1 cellular context compared by ENCODE assay signal in the genomic region with DNA sequence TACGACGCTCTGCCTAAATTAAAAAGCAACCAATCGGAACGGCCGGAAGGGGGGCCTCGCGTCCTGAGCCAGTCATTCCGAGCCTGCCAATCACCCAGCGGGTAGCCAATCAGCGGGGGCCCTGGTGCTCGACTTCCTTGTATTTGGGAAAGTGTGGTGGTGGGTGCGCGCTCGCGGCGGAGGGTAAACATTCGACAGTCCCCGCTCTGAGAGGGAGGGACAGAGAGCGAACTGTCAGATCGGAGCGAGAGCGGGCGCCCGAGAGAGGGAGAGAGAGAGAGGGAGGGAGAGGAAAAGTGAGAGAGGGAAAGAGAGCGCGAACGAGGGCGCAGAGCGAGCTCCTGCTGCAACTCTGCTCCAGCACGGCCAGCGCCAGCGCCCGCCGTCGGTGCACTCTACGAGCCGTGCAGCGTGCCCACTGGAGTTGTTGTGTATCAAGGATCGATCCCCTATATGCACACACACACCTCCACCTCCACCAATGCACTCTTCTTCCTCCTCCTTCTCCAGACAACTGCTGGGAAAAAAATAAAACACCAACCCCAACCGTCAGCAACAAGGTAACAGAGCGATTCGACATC.
A peak's percentile ranks its signal among the peaks of the same experiment; 100 is the strongest.
TF ChIP-seq lines count a peak whose summit lies in the region.

A gene (plus strand): TSS at position 190 of the 581 bp plus-strand sequence. CDS start 1,396 bp downstream, outside the sequence.

TF ChIP-seq in HEK293, 187 proteins besides CTCF, POLR2A, EP300 and RAD21 (continued from another document and continues in another):
- TF ChIP-seq, protein P1, sequence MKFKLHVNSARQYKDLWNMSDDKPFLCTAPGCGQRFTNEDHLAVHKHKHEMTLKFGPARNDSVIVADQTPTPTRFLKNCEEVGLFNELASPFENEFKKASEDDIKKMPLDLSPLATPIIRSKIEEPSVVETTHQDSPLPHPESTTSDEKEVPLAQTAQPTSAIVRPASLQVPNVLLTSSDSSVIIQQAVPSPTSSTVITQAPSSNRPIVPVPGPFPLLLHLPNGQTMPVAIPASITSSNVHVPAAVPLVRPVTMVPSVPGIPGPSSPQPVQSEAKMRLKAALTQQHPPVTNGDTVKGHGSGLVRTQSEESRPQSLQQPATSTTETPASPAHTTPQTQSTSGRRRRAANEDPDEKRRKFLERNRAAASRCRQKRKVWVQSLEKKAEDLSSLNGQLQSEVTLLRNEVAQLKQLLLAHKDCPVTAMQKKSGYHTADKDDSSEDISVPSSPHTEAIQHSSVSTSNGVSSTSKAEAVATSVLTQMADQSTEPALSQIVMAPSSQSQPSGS (tag by site-specific recombination; IDR thresholded peaks at IDR 0.05; ENCODE audit: low read depth): no peak
- no peak for TF ChIP-seq ZNF16 (tag by site-specific recombination; IDR thresholded peaks at IDR 0.05; ENCODE audit: low read depth)
- TF ChIP-seq ZBTB1 (tag by site-specific recombination; IDR thresholded peaks at IDR 0.05): no peak
- no peak for TF ChIP-seq GLI2 (tag by site-specific recombination; IDR thresholded peaks at IDR 0.05; ENCODE audit: borderline replicate concordance, low read depth)
- TF ChIP-seq ZFP69B (tag by site-specific recombination; IDR thresholded peaks at IDR 0.05): peak; percentile 24; the same call in 1 of the 2 replicates
- no peak for TF ChIP-seq ZNF221 (tag by site-specific recombination; IDR thresholded peaks at IDR 0.05; ENCODE audit: borderline replicate concordance)
- peak; percentile 79 for TF ChIP-seq KLF16 (tag by site-specific recombination; IDR thresholded peaks at IDR 0.05)
- TF ChIP-seq ZBTB21 (tag by site-specific recombination; IDR thresholded peaks at IDR 0.05): no peak
- no peak for TF ChIP-seq ZNF292 (tag by site-specific recombination; IDR thresholded peaks at IDR 0.05; ENCODE audit: borderline replicate concordance, low read depth)
- no peak for TF ChIP-seq ZNF558 (tag by site-specific recombination; IDR thresholded peaks at IDR 0.05)
- no peak for TF ChIP-seq MEIS1 (CRISPR knock-in tag; IDR thresholded peaks at IDR 0.05; ENCODE audit: borderline replicate concordance)
- TF ChIP-seq GFI1B (tag by site-specific recombination; IDR thresholded peaks at IDR 0.05): no peak
- no peak for TF ChIP-seq ZNF830 (tag by site-specific recombination; IDR thresholded peaks at IDR 0.05; ENCODE audit: low read depth)
- TF ChIP-seq, protein P2, sequence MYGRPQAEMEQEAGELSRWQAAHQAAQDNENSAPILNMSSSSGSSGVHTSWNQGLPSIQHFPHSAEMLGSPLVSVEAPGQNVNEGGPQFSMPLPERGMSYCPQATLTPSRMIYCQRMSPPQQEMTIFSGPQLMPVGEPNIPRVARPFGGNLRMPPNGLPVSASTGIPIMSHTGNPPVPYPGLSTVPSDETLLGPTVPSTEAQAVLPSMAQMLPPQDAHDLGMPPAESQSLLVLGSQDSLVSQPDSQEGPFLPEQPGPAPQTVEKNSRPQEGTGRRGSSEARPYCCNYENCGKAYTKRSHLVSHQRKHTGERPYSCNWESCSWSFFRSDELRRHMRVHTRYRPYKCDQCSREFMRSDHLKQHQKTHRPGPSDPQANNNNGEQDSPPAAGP (tag by site-specific recombination; IDR thresholded peaks at IDR 0.05): no peak
- no peak for TF ChIP-seq ZNF223 (tag by site-specific recombination; IDR thresholded peaks at IDR 0.05)
- no peak for TF ChIP-seq ZNF416 (tag by site-specific recombination; IDR thresholded peaks at IDR 0.05)
- TF ChIP-seq, protein P3, sequence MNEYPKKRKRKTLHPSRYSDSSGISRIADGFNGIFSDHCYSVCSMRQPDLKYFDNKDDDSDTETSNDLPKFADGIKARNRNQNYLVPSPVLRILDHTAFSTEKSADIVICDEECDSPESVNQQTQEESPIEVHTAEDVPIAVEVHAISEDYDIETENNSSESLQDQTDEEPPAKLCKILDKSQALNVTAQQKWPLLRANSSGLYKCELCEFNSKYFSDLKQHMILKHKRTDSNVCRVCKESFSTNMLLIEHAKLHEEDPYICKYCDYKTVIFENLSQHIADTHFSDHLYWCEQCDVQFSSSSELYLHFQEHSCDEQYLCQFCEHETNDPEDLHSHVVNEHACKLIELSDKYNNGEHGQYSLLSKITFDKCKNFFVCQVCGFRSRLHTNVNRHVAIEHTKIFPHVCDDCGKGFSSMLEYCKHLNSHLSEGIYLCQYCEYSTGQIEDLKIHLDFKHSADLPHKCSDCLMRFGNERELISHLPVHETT (tag by site-specific recombination; IDR thresholded peaks at IDR 0.05): no peak
- TF ChIP-seq ZSCAN16 (tag by site-specific recombination; IDR thresholded peaks at IDR 0.05): no peak
- no peak; the same call in 1 of the 2 replicates for TF ChIP-seq ZNF341 (tag by site-specific recombination; IDR thresholded peaks at IDR 0.05; ENCODE audit: low read depth)
- no peak for TF ChIP-seq ZNF521 (tag by site-specific recombination; IDR thresholded peaks at IDR 0.05)
- no peak for TF ChIP-seq ZNF19 (tag by site-specific recombination; IDR thresholded peaks at IDR 0.05; ENCODE audit: low read depth)
- peak; percentile 60 for TF ChIP-seq ZNF2 (tag by site-specific recombination; IDR thresholded peaks at IDR 0.05)
- no peak for TF ChIP-seq GLI4 (tag by site-specific recombination; IDR thresholded peaks at IDR 0.05)
- TF ChIP-seq ZNF629 (tag by site-specific recombination; IDR thresholded peaks at IDR 0.05): 0 out of 2 replicates have a peak, but pooled peaks have one; percentile 29
- TF ChIP-seq ZNF146 (tag by site-specific recombination; IDR thresholded peaks at IDR 0.05): no peak
- TF ChIP-seq ZNF214 (tag by site-specific recombination; IDR thresholded peaks at IDR 0.05; ENCODE audit: borderline replicate concordance): no peak
- peak; percentile 78; the same call in 1 of the 2 replicates for TF ChIP-seq ZNF792 (tag by site-specific recombination; IDR thresholded peaks at IDR 0.05)
- TF ChIP-seq, protein P4, sequence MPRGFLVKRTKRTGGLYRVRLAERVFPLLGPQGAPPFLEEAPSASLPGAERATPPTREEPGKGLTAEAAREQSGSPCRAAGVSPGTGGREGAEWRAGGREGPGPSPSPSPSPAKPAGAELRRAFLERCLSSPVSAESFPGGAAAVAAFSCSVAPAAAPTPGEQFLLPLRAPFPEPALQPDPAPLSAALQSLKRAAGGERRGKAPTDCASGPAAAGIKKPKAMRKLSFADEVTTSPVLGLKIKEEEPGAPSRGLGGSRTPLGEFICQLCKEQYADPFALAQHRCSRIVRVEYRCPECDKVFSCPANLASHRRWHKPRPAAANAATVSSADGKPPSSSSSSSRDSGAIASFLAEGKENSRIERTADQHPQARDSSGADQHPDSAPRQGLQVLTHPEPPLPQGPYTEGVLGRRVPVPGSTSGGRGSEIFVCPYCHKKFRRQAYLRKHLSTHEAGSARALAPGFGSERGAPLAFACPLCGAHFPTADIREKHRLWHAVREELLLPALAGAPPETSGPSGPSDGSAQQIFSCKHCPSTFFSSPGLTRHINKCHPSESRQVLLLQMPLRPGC (tag by site-specific recombination; IDR thresholded peaks at IDR 0.05): no peak
- TF ChIP-seq MYNN (tag by site-specific recombination; IDR thresholded peaks at IDR 0.05; ENCODE audit: borderline replicate concordance): no peak
- TF ChIP-seq ZNF548 (tag by site-specific recombination; IDR thresholded peaks at IDR 0.05): no peak
- no peak for TF ChIP-seq ZNF211 (tag by site-specific recombination; IDR thresholded peaks at IDR 0.05; ENCODE audit: low read depth)
- TF ChIP-seq, protein P5, sequence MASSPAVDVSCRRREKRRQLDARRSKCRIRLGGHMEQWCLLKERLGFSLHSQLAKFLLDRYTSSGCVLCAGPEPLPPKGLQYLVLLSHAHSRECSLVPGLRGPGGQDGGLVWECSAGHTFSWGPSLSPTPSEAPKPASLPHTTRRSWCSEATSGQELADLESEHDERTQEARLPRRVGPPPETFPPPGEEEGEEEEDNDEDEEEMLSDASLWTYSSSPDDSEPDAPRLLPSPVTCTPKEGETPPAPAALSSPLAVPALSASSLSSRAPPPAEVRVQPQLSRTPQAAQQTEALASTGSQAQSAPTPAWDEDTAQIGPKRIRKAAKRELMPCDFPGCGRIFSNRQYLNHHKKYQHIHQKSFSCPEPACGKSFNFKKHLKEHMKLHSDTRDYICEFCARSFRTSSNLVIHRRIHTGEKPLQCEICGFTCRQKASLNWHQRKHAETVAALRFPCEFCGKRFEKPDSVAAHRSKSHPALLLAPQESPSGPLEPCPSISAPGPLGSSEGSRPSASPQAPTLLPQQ (tag by site-specific recombination; IDR thresholded peaks at IDR 0.05): peak; percentile 62
- TF ChIP-seq, protein P6, sequence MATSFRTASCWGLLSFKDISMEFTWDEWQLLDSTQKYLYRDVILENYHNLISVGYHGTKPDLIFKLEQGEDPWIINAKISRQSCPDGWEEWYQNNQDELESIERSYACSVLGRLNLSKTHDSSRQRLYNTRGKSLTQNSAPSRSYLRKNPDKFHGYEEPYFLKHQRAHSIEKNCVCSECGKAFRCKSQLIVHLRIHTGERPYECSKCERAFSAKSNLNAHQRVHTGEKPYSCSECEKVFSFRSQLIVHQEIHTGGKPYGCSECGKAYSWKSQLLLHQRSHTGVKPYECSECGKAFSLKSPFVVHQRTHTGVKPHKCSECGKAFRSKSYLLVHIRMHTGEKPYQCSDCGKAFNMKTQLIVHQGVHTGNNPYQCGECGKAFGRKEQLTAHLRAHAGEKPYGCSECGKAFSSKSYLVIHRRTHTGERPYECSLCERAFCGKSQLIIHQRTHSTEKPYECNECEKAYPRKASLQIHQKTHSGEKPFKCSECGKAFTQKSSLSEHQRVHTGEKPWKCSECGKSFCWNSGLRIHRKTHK (tag by site-specific recombination; IDR thresholded peaks at IDR 0.05): no peak
- no peak for TF ChIP-seq ZNF658 (tag by site-specific recombination; IDR thresholded peaks at IDR 0.05)
- no peak for TF ChIP-seq ZBTB7A (tag by site-specific recombination; IDR thresholded peaks at IDR 0.05; ENCODE audit: low read depth)
- no peak for TF ChIP-seq ZNF48 (tag by site-specific recombination; IDR thresholded peaks at IDR 0.05)
- no peak for TF ChIP-seq ZNF785 (tag by site-specific recombination; IDR thresholded peaks at IDR 0.05)
- TF ChIP-seq ZNF366 (tag by site-specific recombination; conservative IDR thresholded peaks at IDR 0.05): peak; percentile 97
- TF ChIP-seq, protein P7, sequence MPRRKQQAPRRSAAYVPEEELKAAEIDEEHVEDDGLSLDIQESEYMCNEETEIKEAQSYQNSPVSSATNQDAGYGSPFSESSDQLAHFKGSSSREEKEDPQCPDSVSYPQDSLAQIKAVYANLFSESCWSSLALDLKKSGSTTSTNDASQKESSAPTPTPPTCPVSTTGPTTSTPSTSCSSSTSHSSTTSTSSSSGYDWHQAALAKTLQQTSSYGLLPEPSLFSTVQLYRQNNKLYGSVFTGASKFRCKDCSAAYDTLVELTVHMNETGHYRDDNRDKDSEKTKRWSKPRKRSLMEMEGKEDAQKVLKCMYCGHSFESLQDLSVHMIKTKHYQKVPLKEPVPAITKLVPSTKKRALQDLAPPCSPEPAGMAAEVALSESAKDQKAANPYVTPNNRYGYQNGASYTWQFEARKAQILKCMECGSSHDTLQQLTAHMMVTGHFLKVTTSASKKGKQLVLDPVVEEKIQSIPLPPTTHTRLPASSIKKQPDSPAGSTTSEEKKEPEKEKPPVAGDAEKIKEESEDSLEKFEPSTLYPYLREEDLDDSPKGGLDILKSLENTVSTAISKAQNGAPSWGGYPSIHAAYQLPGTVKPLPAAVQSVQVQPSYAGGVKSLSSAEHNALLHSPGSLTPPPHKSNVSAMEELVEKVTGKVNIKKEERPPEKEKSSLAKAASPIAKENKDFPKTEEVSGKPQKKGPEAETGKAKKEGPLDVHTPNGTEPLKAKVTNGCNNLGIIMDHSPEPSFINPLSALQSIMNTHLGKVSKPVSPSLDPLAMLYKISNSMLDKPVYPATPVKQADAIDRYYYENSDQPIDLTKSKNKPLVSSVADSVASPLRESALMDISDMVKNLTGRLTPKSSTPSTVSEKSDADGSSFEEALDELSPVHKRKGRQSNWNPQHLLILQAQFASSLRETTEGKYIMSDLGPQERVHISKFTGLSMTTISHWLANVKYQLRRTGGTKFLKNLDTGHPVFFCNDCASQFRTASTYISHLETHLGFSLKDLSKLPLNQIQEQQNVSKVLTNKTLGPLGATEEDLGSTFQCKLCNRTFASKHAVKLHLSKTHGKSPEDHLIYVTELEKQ (tag by site-specific recombination; IDR thresholded peaks at IDR 0.05; ENCODE audit: borderline replicate concordance): peak; percentile 94; the same call in 1 of the 2 replicates
- TF ChIP-seq, protein P8, sequence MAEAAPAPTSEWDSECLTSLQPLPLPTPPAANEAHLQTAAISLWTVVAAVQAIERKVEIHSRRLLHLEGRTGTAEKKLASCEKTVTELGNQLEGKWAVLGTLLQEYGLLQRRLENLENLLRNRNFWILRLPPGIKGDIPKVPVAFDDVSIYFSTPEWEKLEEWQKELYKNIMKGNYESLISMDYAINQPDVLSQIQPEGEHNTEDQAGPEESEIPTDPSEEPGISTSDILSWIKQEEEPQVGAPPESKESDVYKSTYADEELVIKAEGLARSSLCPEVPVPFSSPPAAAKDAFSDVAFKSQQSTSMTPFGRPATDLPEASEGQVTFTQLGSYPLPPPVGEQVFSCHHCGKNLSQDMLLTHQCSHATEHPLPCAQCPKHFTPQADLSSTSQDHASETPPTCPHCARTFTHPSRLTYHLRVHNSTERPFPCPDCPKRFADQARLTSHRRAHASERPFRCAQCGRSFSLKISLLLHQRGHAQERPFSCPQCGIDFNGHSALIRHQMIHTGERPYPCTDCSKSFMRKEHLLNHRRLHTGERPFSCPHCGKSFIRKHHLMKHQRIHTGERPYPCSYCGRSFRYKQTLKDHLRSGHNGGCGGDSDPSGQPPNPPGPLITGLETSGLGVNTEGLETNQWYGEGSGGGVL (tag by site-specific recombination; IDR thresholded peaks at IDR 0.05): peak; percentile 90
- TF ChIP-seq ZNF501 (tag by site-specific recombination; IDR thresholded peaks at IDR 0.05): peak; percentile 79
- no peak for TF ChIP-seq ZNF791 (tag by site-specific recombination; IDR thresholded peaks at IDR 0.05)
- TF ChIP-seq KLF1 (tag by site-specific recombination; IDR thresholded peaks at IDR 0.05): no peak
- no peak for TF ChIP-seq ZNF155 (tag by site-specific recombination; IDR thresholded peaks at IDR 0.05)
- no peak for TF ChIP-seq ZNF549 (tag by site-specific recombination; IDR thresholded peaks at IDR 0.05)
- no peak for TF ChIP-seq ZNF660 (tag by site-specific recombination; IDR thresholded peaks at IDR 0.05)
